Comparison of ENCODE assay signal across 16 cellular contexts in the genomic region with DNA sequence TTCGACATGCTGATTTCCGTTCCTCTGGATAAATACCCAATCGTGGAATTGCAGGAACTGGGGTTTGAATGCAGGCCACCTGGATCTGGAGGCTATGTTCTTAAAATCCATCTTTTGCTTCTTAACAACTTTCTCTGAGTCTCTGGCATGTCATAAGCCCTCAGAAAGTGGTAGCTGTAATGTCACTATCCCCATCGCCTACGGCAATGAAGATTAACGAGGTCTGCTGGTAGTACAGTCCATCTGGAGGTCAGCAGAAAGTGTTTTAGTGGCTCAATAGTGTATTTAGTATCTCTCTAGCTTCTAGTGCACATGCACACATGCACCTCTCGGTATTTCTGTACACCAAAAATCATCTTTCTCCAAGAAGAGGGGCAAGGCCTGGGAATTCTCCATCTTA.
DNase-seq lines count a peak whose midpoint lies in the region; TF ChIP-seq lines count a peak whose summit lies in the region.
"Had no signal": no experiment of that assay in that cellular context is flagged by ENCODE, and none has a peak within 500 bp of the region (broad histone marks: within the 10 kb centered on the region; RNA-seq: fewer than 3 reads in every experiment).

No MANE protein-coding gene starts in this region.

- no peaks in the 10 kb centered on the region for H3K79me1 ChIP-seq in trophoblast cell (ENCODE audit: low read length)

- no peak overlapping the region for H3K18ac ChIP-seq in trophoblast cell (ENCODE audit: low read length)

- H2AK5ac ChIP-seq in trophoblast cell (ENCODE audit: low read length): no peak overlapping the region

- no peak overlapping the region for H3K27ac ChIP-seq in trophoblast cell (ENCODE audit: low read depth, low read length)
- H3K27ac ChIP-seq in osteoblast (ENCODE audit: low read depth, low read length): no peak overlapping the region
- H3K27ac ChIP-seq: 22Rv1; BLaER1 treated with 17β-estradiol and CSF1 and Interleukin-3, amounts not matched to agents 10 nM and 100 nM; C4-2B had no signal

- no peaks in the 10 kb centered on the region for H3K27me3 ChIP-seq in trophoblast cell (ENCODE audit: insufficient read depth, low read length)
- no peaks in the 10 kb centered on the region for H3K27me3 ChIP-seq in osteoblast (ENCODE audit: insufficient read depth, low read length)
- H3K27me3 ChIP-seq: BLaER1 treated with 17β-estradiol and CSF1 and Interleukin-3, amounts not matched to agents 10 nM and 100 nM had no signal

- no peaks in the 10 kb centered on the region for H3K79me2 ChIP-seq in trophoblast cell (ENCODE audit: control insufficient read depth, insufficient read depth, low read length, poor library complexity)
- no peaks in the 10 kb centered on the region for H3K79me2 ChIP-seq in osteoblast (ENCODE audit: insufficient read depth, low read length)

- H3K14ac ChIP-seq in trophoblast cell (ENCODE audit: low read length): no peak overlapping the region

- H2AFZ ChIP-seq in trophoblast cell (ENCODE audit: insufficient read depth, low read length, poor library complexity): no peak overlapping the region
- no peak overlapping the region for H2AFZ ChIP-seq in osteoblast (ENCODE audit: low read length)

- H2BK12ac ChIP-seq in trophoblast cell (ENCODE audit: low read length): no peak overlapping the region

- DNase-seq in NCI-H82 (lab: John Stamatoyannopoulos, UW) (peak; percentile 36), NCI-H82 treated with DMSO at 0.1 percent for 48 hours (lab: John Stamatoyannopoulos, UW; ENCODE audit: unreplicated experiment) (no peak), RPMI7951 (ENCODE audit: low read depth) (peak; percentile 50), trophoblast cell (peak; percentile 80 to 92), osteoblast (ENCODE audit: insufficient read length, low spot score, missing footprints) (no peak)
- DNase-seq: AML-193; Caco-2; Calu3; CD4-positive, alpha-beta T cell; CD8-positive, alpha-beta T cell; DMS79 treated with DMSO at 0.1 percent for 48 hours; GF-D8 had no signal

- no peak overlapping the region for H4K12ac ChIP-seq in trophoblast cell (ENCODE audit: low read depth, low read length)

- H3K36me3 ChIP-seq in trophoblast cell (ENCODE audit: control insufficient read depth in 1 of 2, insufficient read depth in 2 of 2, low read length in 2 of 2): no peaks in the 10 kb centered on the region
- H3K36me3 ChIP-seq in osteoblast (ENCODE audit: insufficient read depth, low read length): no peaks in the 10 kb centered on the region
- H3K36me3 ChIP-seq: BLaER1 treated with 17β-estradiol and CSF1 and Interleukin-3, amounts not matched to agents 10 nM and 100 nM had no signal

- no peak overlapping the region for H3K23ac ChIP-seq in trophoblast cell (ENCODE audit: low read length)

- H3K4me1 ChIP-seq in trophoblast cell (ENCODE audit: control insufficient read depth in 1 of 2, insufficient read depth in 2 of 2, low read length in 2 of 2) (peaks cover 0 to 5% of the 10 kb centered on the region in 2 experiments), osteoblast (ENCODE audit: insufficient read depth, low read length) (peaks cover 9% of the 10 kb centered on the region)
- H3K4me1 ChIP-seq: BLaER1 treated with 17β-estradiol and CSF1 and Interleukin-3, amounts not matched to agents 10 nM and 100 nM had no signal

- no peak overlapping the region for H3K9ac ChIP-seq in trophoblast cell (ENCODE audit: low read length)
- H3K9ac ChIP-seq: BLaER1 treated with 17β-estradiol and CSF1 and Interleukin-3, amounts not matched to agents 10 nM and 100 nM had no signal

- H3K9me3 ChIP-seq in trophoblast cell (ENCODE audit: insufficient read depth, low read depth, low read length) (no peaks in the 10 kb centered on the region), osteoblast (ENCODE audit: low read depth, low read length) (no peaks in the 10 kb centered on the region)
- H3K9me3 ChIP-seq: A549, Caco-2 had no signal

- TF ChIP-seq CTCF in osteoblast (IDR thresholded peaks at IDR 0.05; ENCODE audit: extremely low read depth, low read depth, low read length): no peak

- H4K20me1 ChIP-seq in osteoblast (ENCODE audit: insufficient read depth, low read length): no peaks in the 10 kb centered on the region
- H4K20me1 ChIP-seq: BLaER1 treated with 17β-estradiol and CSF1 and Interleukin-3, amounts not matched to agents 10 nM and 100 nM had no signal

- H3K4me2 ChIP-seq in trophoblast cell (ENCODE audit: low read length): no peak overlapping the region
- H3K4me2 ChIP-seq in osteoblast (ENCODE audit: insufficient read depth, low read length): no peak overlapping the region
- H3K4me2 ChIP-seq: A549; BLaER1 treated with 17β-estradiol and CSF1 and Interleukin-3, amounts not matched to agents 10 nM and 100 nM had no signal

- H3K4ac ChIP-seq in trophoblast cell (ENCODE audit: low read depth, low read length): no peak overlapping the region

- no peak overlapping the region for H4K8ac ChIP-seq in trophoblast cell (ENCODE audit: low read depth, low read length)

- H2BK5ac ChIP-seq in trophoblast cell (ENCODE audit: low read depth, low read length, poor library complexity): no peak overlapping the region

- no CpG with 5 or more reads among the region's 7 CpGs for WGBS in trophoblast cell (ENCODE audit: extremely low coverage, insufficient coverage, insufficient read length)

- H3K4me3 ChIP-seq in trophoblast cell (ENCODE audit: low read depth, low read length): no peak overlapping the region
- H3K4me3 ChIP-seq in osteoblast (ENCODE audit: insufficient read depth, low read length): no peak overlapping the region
- H3K4me3 ChIP-seq: A549; BLaER1 treated with 17β-estradiol and CSF1 and Interleukin-3, amounts not matched to agents 10 nM and 100 nM had no signal

- H2BK120ac ChIP-seq in trophoblast cell (ENCODE audit: insufficient read depth, low read length, poor library complexity): no peak overlapping the region

- H4K91ac ChIP-seq in trophoblast cell (ENCODE audit: low read depth, low read length): no peak overlapping the region

Comparison
In these comparisons a context has a peak if more than half of its experiments do, and no peak if none do; other contexts are left out.
1. DNase-seq: peak in NCI-H82 (single experiment), RPMI7951 (single experiment) and trophoblast cell (2 of 2); none in NCI-H82 treated with DMSO at 0.1 percent for 48 hours (single experiment) and osteoblast (single experiment).